Comparison of ENCODE assay signal across 22 cellular contexts in the genomic region with DNA sequence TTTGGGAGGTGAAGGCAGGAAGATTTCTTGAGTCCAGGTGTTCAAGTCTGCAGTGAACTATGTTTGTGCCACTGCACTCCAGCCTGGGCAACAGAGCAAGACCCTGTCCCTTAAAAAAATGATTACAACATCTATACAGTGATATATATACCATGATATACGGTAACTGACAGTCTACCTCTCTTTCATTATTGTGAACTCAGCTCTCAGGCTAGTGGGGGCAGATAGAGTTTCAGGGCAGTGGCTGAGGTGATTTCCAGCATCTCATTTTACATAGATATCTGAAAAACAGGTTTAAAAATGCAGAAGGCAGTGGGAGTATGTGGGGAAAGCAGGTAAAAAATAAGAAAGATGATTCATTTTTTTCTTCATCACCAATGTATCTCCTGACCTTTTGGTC. TPM values are rescaled to one million over a fixed set of nuclear protein-coding genes. Genes with fewer than 3 reads are reported as not detected.
DNase-seq lines count a peak whose midpoint lies in the region; ATAC-seq, FAIRE-seq and TF ChIP-seq lines count a peak whose summit lies in the region.
"Had no signal": no experiment of that assay in that cellular context is flagged by ENCODE, and none has a peak within 500 bp of the region (broad histone marks: within the 10 kb centered on the region; RNA-seq: fewer than 3 reads in every experiment).

No MANE protein-coding gene starts in this region.

- no peaks in the 10 kb centered on the region for H3K36me3 ChIP-seq in adrenal gland (replicated peaks in 1 of 2)
- H3K36me3 ChIP-seq: brain microvascular endothelial cell, heart right ventricle, uterus had no signal

- no peak for TF ChIP-seq POLR2A in GM12891 (IDR thresholded peaks at IDR 0.05; ENCODE audit: low read depth, low read length)
- TF ChIP-seq POLR2A in adrenal gland (IDR thresholded peaks at IDR 0.05), result no peak

- no peak for TF ChIP-seq CTCF in adrenal gland (IDR thresholded peaks at IDR 0.05)

- H3K9me3 ChIP-seq in adrenal gland (replicated peaks in 1 of 3), result no peaks in the 10 kb centered on the region
- H3K9me3 ChIP-seq: heart right ventricle, uterus had no signal

- no peaks in the 10 kb centered on the region for H3K4me1 ChIP-seq in adrenal gland (replicated peaks in 1 of 2)
- H3K4me1 ChIP-seq: heart right ventricle, uterus had no signal

- H3K4me3 ChIP-seq in adrenal gland, result no peak overlapping the region
- H3K4me3 ChIP-seq: heart right ventricle, uterus had no signal

- no peaks in the 10 kb centered on the region for H3K27me3 ChIP-seq in adrenal gland
- H3K27me3 ChIP-seq: brain microvascular endothelial cell, uterus had no signal

- H3K27ac ChIP-seq in adrenal gland, result no peak overlapping the region
- H3K27ac ChIP-seq: brain microvascular endothelial cell, heart right ventricle, uterus had no signal

- ATAC-seq in GM19372 (IDR thresholded peaks at IDR 0.05; ENCODE audit: low read depth, unreplicated experiment) (peak; percentile 65), HG02759 (IDR thresholded peaks at IDR 0.05; ENCODE audit: unreplicated experiment) (peak; percentile 66), HG03565 (IDR thresholded peaks at IDR 0.05; ENCODE audit: unreplicated experiment) (peak; percentile 57), GM18520 (IDR thresholded peaks at IDR 0.05; ENCODE audit: unreplicated experiment) (no peak)
- ATAC-seq: heart right ventricle had no signal

- peak; percentile 68 for FAIRE-seq in GM12891 (lab: Jason Lieb, UNC)
- FAIRE-seq: islet of Langerhans had no signal

- DNase-seq in GM12891 (ENCODE audit: insufficient read length, low spot score) (no peak), AG08395 (ENCODE audit: low spot score) (no peak), adrenal gland (no peak), cerebellum (ENCODE audit: low spot score) (no peak)
- DNase-seq: activated CD4-positive, alpha-beta T cell treated with anti-CD3 and anti-CD28 coated beads, Interleukin-2, amount 50 U/mL, for 1 hour; activated T-cell treated with anti-CD3 and anti-CD28 coated beads, Interleukin-2, amount 50 U/mL, for 24 hours; brain microvascular endothelial cell; CD8-positive, alpha-beta memory T cell; H9; heart right ventricle; NCI-H1105 treated with DMSO at 0.1 percent for 48 hours; NCI-H2171 treated with DMSO at 0.1 percent for 48 hours; NCI-H82; retina; SW 1271; uterus had no signal

- intact Hi-C loops in adrenal gland (cut with DNase I), result no loop called here

- 50 to 74% (median 67%) methylated on average over 1 of the region's 1 CpG for WGBS in adrenal gland, 4 donors

TF ChIP-seq in GM12891, 5 proteins besides CTCF, POLR2A, EP300 and RAD21:
- TF ChIP-seq SPI1 (IDR thresholded peaks at IDR 0.05; ENCODE audit: low read depth, low read length) (no peak), TAF1 (IDR thresholded peaks at IDR 0.05; ENCODE audit: low read depth, low read length) (no peak), POU2F2 (IDR thresholded peaks at IDR 0.05; ENCODE audit: low read depth, low read length) (no peak), PAX5 (IDR thresholded peaks at IDR 0.05; ENCODE audit: insufficient read depth, low read length, severe bottlenecking) (no peak), POLR2AphosphoS5 (IDR thresholded peaks at IDR 0.05; ENCODE audit: low read depth, low read length) (no peak)

RNA-seq across cellular contexts. Expression of gene NTNG1, which starts 8.1 kb away (rescaled TPM):
- polyA plus RNA-seq in GM12891 (2012; ENCODE audit: low read depth, missing spikeins), result 5.3 TPM
- 1 to 10 TPM in 3 of 8 donors, under 1 TPM in 3, not detected in 2; 0.13 to 4.3 (median 2.3) TPM for total RNA-seq in adrenal gland
- 1 to 10 TPM; 1.2 to 4.6 (median 2.8) TPM for polyA plus RNA-seq in adrenal gland
- 16.8 TPM for total RNA-seq in cerebellum
- total RNA-seq: CD8-positive, alpha-beta memory T cell; mesenteric fat pad had no signal
- polyA plus RNA-seq: CD8-positive, alpha-beta memory T cell; heart right ventricle had no signal
